ENCODE assay signal across 12 cellular contexts in genomic region chr1:35845766-35846165, GRCh38. TPM values are rescaled to one million over a fixed set of nuclear protein-coding genes. Genes with fewer than 3 reads are reported as not detected.
DNase-seq lines count a peak whose midpoint lies in the region; ATAC-seq and TF ChIP-seq lines count a peak whose summit lies in the region.
"Had no signal": no experiment of that assay in that cellular context is flagged by ENCODE, and none has a peak within 500 bp of the region (broad histone marks: within the 10 kb centered on the region; RNA-seq: fewer than 3 reads in every experiment).

No MANE protein-coding gene starts in this region.

- H3K9me3 ChIP-seq in MG63 (no peaks in the 10 kb centered on the region), left ventricle myocardium inferior (replicated peaks) (no peaks in the 10 kb centered on the region)
- H3K9me3 ChIP-seq: mucosa of descending colon, stomach had no signal

- H3K4me1 ChIP-seq in left ventricle myocardium inferior = peaks cover 46% of the 10 kb centered on the region

- DNase-seq in MG63 (peak; percentile 17), astrocyte of the hippocampus (ENCODE audit: low read depth, low spot score) (peak; percentile 78), left ventricle myocardium inferior (no peak), sciatic nerve (ENCODE audit: low spot score) (no peak), NCI-H2196 (lab: John Stamatoyannopoulos, UW; ENCODE audit: unreplicated experiment) (no peak)
- DNase-seq: activated CD8-positive, alpha-beta T cell treated with anti-CD3 and anti-CD28 coated beads for 36 hours; activated T-cell treated with anti-CD3 and anti-CD28 coated beads, Interleukin-2, amount 50 U/mL, for 72 hours; mucosa of descending colon; NCI-H1092; stomach had no signal

- H3K36me3 ChIP-seq in MG63 (peaks cover 3% of the 10 kb centered on the region), left ventricle myocardium inferior (peaks cover 55% of the 10 kb centered on the region)

- H3K4me3 ChIP-seq in MG63 = no peak overlapping the region
- H3K4me3 ChIP-seq in left ventricle myocardium inferior = no peak overlapping the region
- H3K4me3 ChIP-seq: mucosa of descending colon, stomach had no signal

- intact Hi-C loops in left ventricle myocardium inferior (cut with micrococcal nuclease) = no loop called here
- intact Hi-C loops in sciatic nerve (cut with DNase I) = no loop called here

- H3K27me3 ChIP-seq in MG63 = no peaks in the 10 kb centered on the region
- H3K27me3 ChIP-seq in left ventricle myocardium inferior (ENCODE audit: low read depth) = no peaks in the 10 kb centered on the region
- H3K27me3 ChIP-seq: stomach had no signal

- no peak for TF ChIP-seq CTCF in left ventricle myocardium inferior (IDR thresholded peaks at IDR 0.05; ENCODE audit: borderline replicate concordance)

- ATAC-seq in sciatic nerve (peak; percentile 50), HG03025 (IDR thresholded peaks at IDR 0.05; ENCODE audit: low FRiP score, unreplicated experiment) (no peak), HG03135 (IDR thresholded peaks at IDR 0.05; ENCODE audit: unreplicated experiment) (no peak)
- ATAC-seq: activated CD8-positive, alpha-beta T cell treated with anti-CD3 and anti-CD28 coated beads for 36 hours; activated T-cell treated with anti-CD3 and anti-CD28 coated beads, Interleukin-2, amount 50 U/mL, for 72 hours; mucosa of descending colon had no signal

- peak overlapping the region; percentile 84 for H3K27ac ChIP-seq in left ventricle myocardium inferior (replicated peaks)
- H3K27ac ChIP-seq: stomach had no signal

RNA-seq across cellular contexts. Expression of gene AGO1, which starts 37.2 kb away (rescaled TPM):
- 3.6 and 8.8 TPM in 2 replicates for total RNA-seq in MG63 (2014; rRNA removed; shearing (Covaris generic); ENCODE audit: low replicate concordance)
- total RNA-seq in left ventricle myocardium inferior = 18.8 TPM
- 30.3 TPM for total RNA-seq in sciatic nerve

RNA-seq across cellular contexts. Expression of gene AGO4, which starts 38.0 kb away (rescaled TPM):
- total RNA-seq in MG63 (2014; rRNA removed; shearing (Covaris generic); ENCODE audit: low replicate concordance) = 1.2 and 2.5 TPM in 2 replicates
- 14.6 TPM for total RNA-seq in left ventricle myocardium inferior
- total RNA-seq in sciatic nerve = 24.9 TPM

Comparison
In these comparisons a context has a peak if more than half of its experiments do, and no peak if none do; other contexts are left out.
1. DNase-seq: peak in MG63 (single experiment) and astrocyte of the hippocampus (single experiment); none in left ventricle myocardium inferior (single experiment), sciatic nerve (single experiment) and NCI-H2196 (single experiment).